Comparison of ENCODE assay signal across 8 cellular contexts in the genomic region with DNA sequence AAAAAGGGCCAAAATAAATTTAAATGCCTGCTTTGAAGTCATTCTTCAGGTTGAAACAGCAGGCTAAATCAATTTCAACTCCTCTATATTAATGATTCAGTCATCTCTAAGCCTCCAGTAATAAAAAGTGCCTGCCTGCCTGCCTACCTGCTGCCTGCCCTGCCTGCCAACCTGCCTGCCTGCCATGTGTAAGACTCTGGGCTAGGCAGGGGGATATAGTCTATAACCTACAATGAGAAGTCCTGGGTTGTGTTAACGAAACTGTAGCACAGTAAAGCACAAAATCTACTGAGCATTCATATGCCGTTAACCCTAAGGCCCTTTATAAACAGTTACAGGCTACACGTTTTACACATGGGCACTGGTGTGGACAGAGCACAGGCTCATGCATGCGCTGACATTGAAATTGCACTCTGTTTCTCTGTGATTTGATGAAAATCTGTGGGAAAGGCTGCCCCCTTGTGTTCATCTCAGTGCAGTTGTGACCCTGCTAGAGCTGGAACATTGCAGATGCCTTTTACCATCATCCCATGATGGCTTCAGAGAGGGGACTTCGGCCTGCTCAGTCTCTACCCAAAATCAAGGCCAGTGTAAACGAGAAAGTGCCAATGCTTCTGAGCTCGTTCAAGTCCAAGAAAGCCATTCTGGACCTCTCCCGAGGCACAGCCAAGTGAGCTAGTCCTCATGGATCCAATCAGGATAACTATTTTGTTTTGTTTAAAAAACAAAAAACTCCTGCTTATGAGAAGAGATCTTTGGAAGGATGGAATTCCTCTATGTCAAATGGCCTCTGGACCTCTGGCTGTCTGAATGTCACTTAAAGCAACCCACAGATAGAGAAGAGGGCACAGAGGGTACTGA.
DNase-seq lines count a peak whose midpoint lies in the region; ATAC-seq, FAIRE-seq and TF ChIP-seq lines count a peak whose summit lies in the region.

No MANE protein-coding gene starts in this region.

- no peak overlapping the region for H3K4me2 ChIP-seq in HepG2 (ENCODE audit: low read depth, low read length)

- no TSS peak for BruUV-seq in HepG2 (replicated peaks; lab: Mats Ljungman, UMichigan)

- WGBS in HepG2 (ENCODE audit: low lambda C conversion rate): 44% methylated on average over 6 of the region's 8 CpGs

- H3K27me3 ChIP-seq in colonic mucosa: no peaks in the 10 kb centered on the region
- no peaks in the 10 kb centered on the region for H3K27me3 ChIP-seq in HepG2 (ENCODE audit: control insufficient read depth in 1 of 2, insufficient read depth in 2 of 2, low read length in 2 of 2)

- peak; percentile 73 for DNase-seq in AG10803 (ENCODE audit: low read depth)
- peak; percentile 8 for DNase-seq in NCI-H2196 treated with DMSO at 0.1 percent for 48 hours (lab: John Stamatoyannopoulos, UW; ENCODE audit: unreplicated experiment)
- DNase-seq in activated CD4-positive, alpha-beta T cell treated with anti-CD3 and anti-CD28 coated beads for 1 hour: peak; percentile 31
- DNase-seq in colonic mucosa: peak; percentile 71
- peak; percentile 56 for DNase-seq in HepG2 (ENCODE audit: low spot score)
- DNase-seq in stimulated activated CD4-positive, alpha-beta T cell treated with anti-CD3 and anti-CD28 coated beads, TNF-alpha, amount 100 ng/mL, for 48 hours (ENCODE audit: low read depth in 3 of 3): peak; percentile 11 to 52 (median 12)

- no peaks in the 10 kb centered on the region for H3K36me3 ChIP-seq in colonic mucosa
- H3K36me3 ChIP-seq in HepG2 (replicated peaks in 1 of 2; ENCODE audit: control insufficient read depth in 1 of 2, insufficient read depth in 2 of 2, low read length in 2 of 2): no peaks in the 10 kb centered on the region

- TF ChIP-seq POLR2A in HepG2 (IDR thresholded peaks at IDR 0.05; ENCODE audit: insufficient read depth in 1 of 2, low read depth in 2 of 2, low read length in 2 of 2): no peak

- H4K20me1 ChIP-seq in HepG2 (ENCODE audit: insufficient read depth, low read length): no peaks in the 10 kb centered on the region

- no peak overlapping the region for H3K9ac ChIP-seq in colonic mucosa (ENCODE audit: low read depth in 2 of 2, low read length in 2 of 2)
- no peak overlapping the region for H3K9ac ChIP-seq in HepG2 (ENCODE audit: insufficient read depth, low read depth, low read length)

- no peak overlapping the region for H3K27ac ChIP-seq in colonic mucosa
- H3K27ac ChIP-seq in HepG2 (ENCODE audit: extremely low read length, insufficient read depth, low read length): no peak overlapping the region

- no peak overlapping the region for H2AFZ ChIP-seq in HepG2 (ENCODE audit: low read length)

- peak; percentile 36 for TF ChIP-seq RAD21 in HepG2 (CRISPR knock-in tag; IDR thresholded peaks at IDR 0.05)

- H3K4me3 ChIP-seq in AG10803 (ENCODE audit: low read length) (no peak overlapping the region), colonic mucosa (no peak overlapping the region), HepG2 (replicated peaks in 1 of 3; ENCODE audit: insufficient read depth in 1 of 3, low read depth in 2 of 3, low read length in 3 of 3) (no peak overlapping the region)

- TF ChIP-seq CTCF in AG10803 (conservative IDR thresholded peaks at IDR 0.05; ENCODE audit: low read length): peak; percentile 83
- peak; percentile 52 for TF ChIP-seq CTCF in colonic mucosa (IDR thresholded peaks at IDR 0.05)
- peak; percentile 85 for TF ChIP-seq CTCF in HepG2 (CRISPR knock-in tag; IDR thresholded peaks at IDR 0.05)

- ATAC-seq in GM18870 (IDR thresholded peaks at IDR 0.05; ENCODE audit: unreplicated experiment): peak; percentile 84
- ATAC-seq in HG03097 (IDR thresholded peaks at IDR 0.05; ENCODE audit: low FRiP score, unreplicated experiment): peak; percentile 79
- ATAC-seq in HepG2: peak; percentile 97

- TF ChIP-seq EP300 in HepG2 (IDR thresholded peaks at IDR 0.05; ENCODE audit: low read depth in 2 of 2, low read length in 2 of 2): no peak
- TF ChIP-seq EP300 in HepG2 (CRISPR knock-in tag; IDR thresholded peaks at IDR 0.05; ENCODE audit: borderline replicate concordance): no peak

- in situ Hi-C loops in HepG2 (cut with HindIII; ENCODE audit: extremely low pct_ligation_motif_present, low pct_unique_long_range_greater_than_20kb): loop anchor here (5.0 kb wide), 1 partner anchor 91 kb away; no protein-coding TSS in a partner anchor

- intact Hi-C loops in colonic mucosa (cut with DNase I): loop anchor here (10.0 kb wide), 1 partner anchor 83 kb away; no protein-coding TSS in a partner anchor
- intact Hi-C loops in HepG2 (cut with micrococcal nuclease; ENCODE audit: unreplicated experiment): loop anchor here (1.0 to 10.0 kb wide), 3 partner anchors 90 to 783 kb away; no protein-coding TSS in a partner anchor

- POLR2A ChIA-PET in HepG2 (lab: Yijun Ruan, JAX): no interaction called here

- FAIRE-seq in HepG2 (lab: Jason Lieb, UNC): peak; percentile 70

- no peaks in the 10 kb centered on the region for H3K79me2 ChIP-seq in HepG2 (ENCODE audit: insufficient read depth, low read length)

- CTCF ChIA-PET in HepG2 (lab: Yijun Ruan, JAX; ENCODE audit: low intra/inter-chr PET ratio, low total read pairs): interaction anchor here (2.4 kb wide), 1 partner anchor 89 kb away, joined by 19 read pairs; no protein-coding TSS in a partner anchor

- no peaks in the 10 kb centered on the region for H3K9me3 ChIP-seq in colonic mucosa
- H3K9me3 ChIP-seq in HepG2 (ENCODE audit: low read length): no peaks in the 10 kb centered on the region

- no peaks in the 10 kb centered on the region for H3K4me1 ChIP-seq in colonic mucosa
- H3K4me1 ChIP-seq in HepG2 (ENCODE audit: insufficient read depth, low read length): no peaks in the 10 kb centered on the region

TF ChIP-seq in HepG2, 621 proteins besides CTCF, POLR2A, EP300 and RAD21:
- TF ChIP-seq XRCC5 (optimal IDR thresholded peaks at IDR 0.05; ENCODE audit: low read length) (peak; percentile 48), ARNTL (CRISPR knock-in tag; IDR thresholded peaks at IDR 0.05) (no peak), SMC3 (IDR thresholded peaks at IDR 0.05; ENCODE audit: low read length) (peak; percentile 78), STAG1 (CRISPR knock-in tag; IDR thresholded peaks at IDR 0.05) (peak; percentile 82)
- TF ChIP-seq, protein P1, sequence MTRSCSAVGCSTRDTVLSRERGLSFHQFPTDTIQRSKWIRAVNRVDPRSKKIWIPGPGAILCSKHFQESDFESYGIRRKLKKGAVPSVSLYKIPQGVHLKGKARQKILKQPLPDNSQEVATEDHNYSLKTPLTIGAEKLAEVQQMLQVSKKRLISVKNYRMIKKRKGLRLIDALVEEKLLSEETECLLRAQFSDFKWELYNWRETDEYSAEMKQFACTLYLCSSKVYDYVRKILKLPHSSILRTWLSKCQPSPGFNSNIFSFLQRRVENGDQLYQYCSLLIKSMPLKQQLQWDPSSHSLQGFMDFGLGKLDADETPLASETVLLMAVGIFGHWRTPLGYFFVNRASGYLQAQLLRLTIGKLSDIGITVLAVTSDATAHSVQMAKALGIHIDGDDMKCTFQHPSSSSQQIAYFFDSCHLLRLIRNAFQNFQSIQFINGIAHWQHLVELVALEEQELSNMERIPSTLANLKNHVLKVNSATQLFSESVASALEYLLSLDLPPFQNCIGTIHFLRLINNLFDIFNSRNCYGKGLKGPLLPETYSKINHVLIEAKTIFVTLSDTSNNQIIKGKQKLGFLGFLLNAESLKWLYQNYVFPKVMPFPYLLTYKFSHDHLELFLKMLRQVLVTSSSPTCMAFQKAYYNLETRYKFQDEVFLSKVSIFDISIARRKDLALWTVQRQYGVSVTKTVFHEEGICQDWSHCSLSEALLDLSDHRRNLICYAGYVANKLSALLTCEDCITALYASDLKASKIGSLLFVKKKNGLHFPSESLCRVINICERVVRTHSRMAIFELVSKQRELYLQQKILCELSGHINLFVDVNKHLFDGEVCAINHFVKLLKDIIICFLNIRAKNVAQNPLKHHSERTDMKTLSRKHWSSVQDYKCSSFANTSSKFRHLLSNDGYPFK (CRISPR knock-in tag; IDR thresholded peaks at IDR 0.05; ENCODE audit: borderline replicate concordance): no peak

Comparison
In these comparisons a context has a peak if more than half of its experiments do, and no peak if none do; other contexts are left out.
1. DNase-seq: peak in every context shown above with its lines; median percentile 73 in AG10803; 71 in colonic mucosa; 56 in HepG2; 31 in activated CD4-positive, alpha-beta T cell treated with anti-CD3 and anti-CD28 coated beads for 1 hour; 12 in stimulated activated CD4-positive, alpha-beta T cell treated with anti-CD3 and anti-CD28 coated beads, TNF-alpha, amount 100 ng/mL, for 48 hours; 8 in NCI-H2196 treated with DMSO at 0.1 percent for 48 hours.